In the genomic region with DNA sequence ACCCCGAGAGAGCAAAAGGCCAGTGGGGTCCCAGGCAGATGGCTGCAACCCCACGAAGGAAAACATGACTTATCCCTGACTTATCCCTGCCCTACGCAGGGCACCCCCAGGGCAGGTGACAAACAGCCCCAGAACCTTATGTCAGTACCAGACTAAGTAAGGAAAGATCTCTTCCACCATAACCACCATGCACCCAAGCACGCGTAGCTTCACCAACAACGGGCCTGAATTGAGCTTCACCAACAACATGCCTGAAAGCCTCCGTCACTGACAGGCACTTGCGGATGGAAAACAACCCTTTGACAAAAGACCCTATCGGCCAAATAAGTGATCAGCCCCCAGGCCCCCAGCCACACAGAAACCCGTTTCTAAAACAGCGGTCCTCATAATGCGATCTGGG, we compare ENCODE assay signal across 1 cellular context.
TF ChIP-seq lines count a peak whose summit lies in the region.

No MANE protein-coding gene starts in this region.

TF ChIP-seq in GM12891, 5 proteins besides CTCF, POLR2A, EP300 and RAD21 (continued from another document):
- TF ChIP-seq SPI1 (IDR thresholded peaks at IDR 0.05; ENCODE audit: low read depth, low read length): no peak
